In genomic region chr19:2050991-2051770, GRCh38 we compare ENCODE assay signal across 8 cellular contexts. TPM values are rescaled to one million over a fixed set of nuclear protein-coding genes. Genes with fewer than 3 reads are reported as not detected.
DNase-seq lines count a peak whose midpoint lies in the region; ATAC-seq and TF ChIP-seq lines count a peak whose summit lies in the region.

Gene MKNK2 (minus strand): TSS chr19:2051244. CDS start chr19:2050851, 393 bp downstream.

- H3K4me3 ChIP-seq in GM12864 (ENCODE audit: low read depth, low read length) = peak within 1 kb of the TSS; percentile 97
- peak within 1 kb of the TSS; percentile 92 to 100 (median 98) for H3K4me3 ChIP-seq in heart right ventricle
- H3K4me3 ChIP-seq in upper lobe of right lung = peak within 1 kb of the TSS; percentile 97

- H3K9me3 Mint-ChIP-seq in progenitor cell of endocrine pancreas (ENCODE audit: low read depth) = no peaks in the 10 kb centered on the region

- TF ChIP-seq CTCF in GM12864 (IDR thresholded peaks at IDR 0.05; ENCODE audit: low read depth, low read length, missing control alignments) (peak; percentile 52), heart right ventricle (IDR thresholded peaks at IDR 0.05) (peak; percentile 9 to 79 (median 69)), progenitor cell of endocrine pancreas (IDR thresholded peaks at IDR 0.05; ENCODE audit: unreplicated experiment) (peak; percentile 54), upper lobe of right lung (IDR thresholded peaks at IDR 0.05) (peak; percentile 47)

- peak within 1 kb of the TSS; percentile 88 for H3K27ac Mint-ChIP-seq in progenitor cell of endocrine pancreas

- peaks cover 56 to 87% (median 78%) of the 10 kb centered on the region in 9 donors for H3K4me1 ChIP-seq in heart right ventricle
- H3K4me1 ChIP-seq in upper lobe of right lung = peaks cover 71% of the 10 kb centered on the region

- WGBS in adipose tissue, 3 donors = 1 to 2% (median 2%) methylated on average over 40 to 92 of the region's 92 CpGs
- WGBS in heart right ventricle, 2 donors = 1 to 2% methylated on average over 70 to 92 of the region's 92 CpGs

- ATAC-seq in HG02571 (IDR thresholded peaks at IDR 0.05; ENCODE audit: unreplicated experiment) = peak; percentile 41
- ATAC-seq in heart right ventricle = peak; percentile 62 to 84 (median 78)
- peak; percentile 80 for ATAC-seq in upper lobe of right lung

- intact Hi-C loops in heart right ventricle (cut with DNase I) (loop anchor here in 1 of 10 donors (5.0 kb wide), 1 partner anchor 34 kb away; the partner anchor contains the start of gene BTBD2), upper lobe of right lung (cut with DNase I) (no loop called here)

- H3K36me3 Mint-ChIP-seq in progenitor cell of endocrine pancreas (ENCODE audit: insufficient read depth) = no peaks in the 10 kb centered on the region

- H3K27me3 ChIP-seq in heart right ventricle (no peaks in the 10 kb centered on the region), upper lobe of right lung (no peaks in the 10 kb centered on the region)

- DNase-seq in GM12864 (ENCODE audit: low read depth) (no peak), NCI-H1092 treated with DMSO at 0.1 percent for 48 hours (lab: John Stamatoyannopoulos, UW) (peak; percentile 87), T-helper 1 cell (peak; percentile 86 to 95 (median 89)), heart right ventricle (peak; percentile 91 to 96), progenitor cell of endocrine pancreas (ENCODE audit: low spot score, unreplicated experiment) (peak; percentile 97), upper lobe of right lung (peak; percentile 96)

- H3K27me3 Mint-ChIP-seq in progenitor cell of endocrine pancreas = no peaks in the 10 kb centered on the region

- peaks cover 0 to 23% (median 3%) of the 10 kb centered on the region in 9 donors for H3K36me3 ChIP-seq in heart right ventricle
- H3K36me3 ChIP-seq in upper lobe of right lung = peaks cover 30% of the 10 kb centered on the region

- H3K9me3 ChIP-seq in heart right ventricle = no peaks in the 10 kb centered on the region
- H3K9me3 ChIP-seq in upper lobe of right lung = no peaks in the 10 kb centered on the region

- H3K4me3 Mint-ChIP-seq in progenitor cell of endocrine pancreas (ENCODE audit: low read depth) = peak within 1 kb of the TSS; percentile 82

- peaks cover 9% of the 10 kb centered on the region for H3K4me1 Mint-ChIP-seq in progenitor cell of endocrine pancreas (ENCODE audit: low read depth)

- H3K27ac ChIP-seq in adipose tissue (ENCODE audit: low read depth, low read length) = peak within 1 kb of the TSS; percentile 53
- peak within 1 kb of the TSS; percentile 90 to 100 (median 96) for H3K27ac ChIP-seq in heart right ventricle
- H3K27ac ChIP-seq in upper lobe of right lung = peak within 1 kb of the TSS; percentile 95

RNA-seq across cellular contexts. Expression of gene MKNK2, which starts in this region (rescaled TPM):
- 100 to 1,000 TPM; 175 to 226 (median 190) TPM for polyA plus RNA-seq in adipose tissue
- total RNA-seq in heart right ventricle = 100 to 1,000 TPM; 107 to 260 (median 144) TPM
- polyA plus RNA-seq in heart right ventricle = 100 to 1,000 TPM; 144 to 189 TPM
- total RNA-seq in progenitor cell of endocrine pancreas = 145 and 163 TPM in 2 replicates
- 314 TPM for total RNA-seq in upper lobe of right lung
